18 cellular contexts compared by ENCODE assay signal in the genomic region with DNA sequence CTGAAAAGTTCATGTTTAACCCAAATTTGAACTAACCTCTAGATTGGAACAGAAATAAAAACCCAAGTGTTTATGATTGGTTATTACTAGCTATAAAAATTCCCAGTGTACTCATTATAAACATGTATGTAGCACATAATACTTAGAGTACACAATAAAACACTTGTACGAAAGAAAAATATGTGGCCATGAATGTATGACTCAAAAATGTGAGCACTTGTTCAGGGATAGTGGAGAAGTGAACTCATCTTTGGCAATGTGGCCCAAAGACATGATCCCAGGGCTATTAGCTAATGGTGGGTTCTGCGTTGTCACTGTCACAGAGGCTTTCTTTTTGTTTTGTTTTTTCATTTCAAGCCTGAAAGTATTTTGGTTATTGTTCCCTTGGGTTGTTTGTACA.
DNase-seq lines count a peak whose midpoint lies in the region; TF ChIP-seq lines count a peak whose summit lies in the region.
"Had no signal": no experiment of that assay in that cellular context is flagged by ENCODE, and none has a peak within 500 bp of the region (broad histone marks: within the 10 kb centered on the region; RNA-seq: fewer than 3 reads in every experiment).

No MANE protein-coding gene starts in this region.

- no peak for TF ChIP-seq POLR2A in thyroid gland (IDR thresholded peaks at IDR 0.05)

- H3K36me3 ChIP-seq in mucosa of rectum (ENCODE audit: control insufficient read depth in 2 of 2, insufficient read depth in 2 of 2, low read length in 2 of 2) (peaks cover 0 to 3% of the 10 kb centered on the region in 2 donors), thyroid gland (no peaks in the 10 kb centered on the region)

- intact Hi-C loops in thyroid gland (cut with DNase I): no loop called here

- no peak overlapping the region for H3K9ac ChIP-seq in mucosa of rectum (ENCODE audit: low read depth in 1 of 2, low read length in 2 of 2)

- H3K4me3 ChIP-seq in mucosa of rectum (ENCODE audit: low read length in 2 of 2): peak overlapping the region in 1 of 2 donors; percentile 19
- no peak overlapping the region for H3K4me3 ChIP-seq in thyroid gland (replicated peaks in 1 of 3)
- H3K4me3 ChIP-seq: GM12878, SK-N-MC had no signal

- H3K27ac ChIP-seq in caudate nucleus (ENCODE audit: low read depth, low read length) (peak overlapping the region; percentile 29), mucosa of rectum (ENCODE audit: low read depth in 2 of 2, low read length in 2 of 2) (peak overlapping the region; percentile 26 to 35), thyroid gland (peak overlapping the region; percentile 93 to 97 (median 93)), RWPE1 (no peak overlapping the region)
- H3K27ac ChIP-seq: SK-N-MC had no signal

- H3K9me3 ChIP-seq in mucosa of rectum (ENCODE audit: control insufficient read depth in 2 of 2, low read length in 2 of 2) (no peaks in the 10 kb centered on the region), thyroid gland (no peaks in the 10 kb centered on the region)
- H3K9me3 ChIP-seq: Caco-2 had no signal

- TF ChIP-seq CTCF in thyroid gland (IDR thresholded peaks at IDR 0.05) (no peak), RWPE1 (conservative IDR thresholded peaks at IDR 0.05; ENCODE audit: low read depth) (no peak)

- POLR2A ChIA-PET in RWPE1 (lab: Yijun Ruan, JAX; ENCODE audit: low non-redundant PET): no interaction called here

- WGBS in thyroid gland, 2 donors: 81 to 89% methylated on average over 2 of the region's 2 CpGs

- H3K4me1 ChIP-seq in mucosa of rectum (ENCODE audit: control insufficient read depth in 2 of 2, insufficient read depth in 2 of 2, low read length in 2 of 2) (peaks cover 9 to 22% of the 10 kb centered on the region in 2 donors), thyroid gland (peaks cover 83 to 84% of the 10 kb centered on the region in 2 donors)
- H3K4me1 ChIP-seq: Caco-2 had no signal

- H3K27me3 ChIP-seq in mucosa of rectum (ENCODE audit: control insufficient read depth in 2 of 2, insufficient read depth in 2 of 2, low read length in 2 of 2): no peaks in the 10 kb centered on the region
- H3K27me3 ChIP-seq in thyroid gland: no peaks in the 10 kb centered on the region

- DNase-seq in GM03348 (ENCODE audit: low spot score) (peak; percentile 45), caudate nucleus (lab: John Stamatoyannopoulos, UW) (no peak), thyroid gland (no peak), DMS79 treated with DMSO at 0.1 percent for 48 hours (lab: John Stamatoyannopoulos, UW) (no peak), NCI-H1436 treated with DMSO at 0.1 percent for 48 hours (lab: John Stamatoyannopoulos, UW) (no peak), RWPE1 (ENCODE audit: low spot score) (no peak)
- no peak for DNase-seq in stimulated activated CD4-positive, alpha-beta T cell treated with anti-CD3 and anti-CD28 coated beads, Interleukin-4, amount 100 ng/mL, for 24 hours
- DNase-seq: Caco-2; CD4-positive, CD25-positive, alpha-beta regulatory T cell; Kasumi-1; NCI-H1105; NCI-H1694 treated with DMSO at 0.1 percent for 48 hours; NCI-H2107; NCI-H226; NCI-H524 treated with DMSO at 0.1 percent for 48 hours had no signal

- CTCF ChIA-PET in RWPE1 (lab: Yijun Ruan, JAX): interaction anchor here (0.6 to 1.7 kb wide), 2 partner anchors 14 to 987 kb away, joined by 4 to 5 read pairs; no protein-coding TSS in a partner anchor
